ENCODE assay signal across 9 cellular contexts in genomic region chr6:149334682-149335160, GRCh38. TPM values are rescaled to one million over a fixed set of nuclear protein-coding genes. Genes with fewer than 3 reads are reported as not detected.
DNase-seq lines count a peak whose midpoint lies in the region; ATAC-seq, FAIRE-seq and TF ChIP-seq lines count a peak whose summit lies in the region.
"Had no signal": no experiment of that assay in that cellular context is flagged by ENCODE, and none has a peak within 500 bp of the region (broad histone marks: within the 10 kb centered on the region; RNA-seq: fewer than 3 reads in every experiment).

No MANE protein-coding gene starts in this region.

- no peaks in the 10 kb centered on the region for H3K9me3 ChIP-seq in kidney (ENCODE audit: control insufficient read depth in 1 of 2, low read length in 2 of 2)

- peak; percentile 7 for ATAC-seq in activated T-helper 17 cell treated with anti-CD3 and anti-CD28 coated beads, Interleukin-2, amount 50 U/mL, for 72 hours (replicated peaks)
- no peak for ATAC-seq in GM18858 (IDR thresholded peaks at IDR 0.05; ENCODE audit: unreplicated experiment)
- no peak for ATAC-seq in HG02840 (IDR thresholded peaks at IDR 0.05; ENCODE audit: low FRiP score, unreplicated experiment)

- no peaks in the 10 kb centered on the region for H3K27me3 Mint-ChIP-seq in activated T-helper 17 cell treated with anti-CD3 and anti-CD28 coated beads, Interleukin-2, amount 50 U/mL, for 72 hours

- no peak for FAIRE-seq in kidney (lab: Jason Lieb, UNC)

- no peaks in the 10 kb centered on the region for H3K9me3 Mint-ChIP-seq in activated T-helper 17 cell treated with anti-CD3 and anti-CD28 coated beads, Interleukin-2, amount 50 U/mL, for 72 hours

- peak; percentile 62 for DNase-seq in AG20443 (ENCODE audit: low spot score)
- DNase-seq in HCEC 1CT: peak; percentile 92
- DNase-seq in kidney: no peak
- no peak for DNase-seq in hippocampal formation (lab: John Stamatoyannopoulos, UW)
- no peak for DNase-seq in cardiac septum (ENCODE audit: low spot score)
- DNase-seq: NCI-H2029 had no signal

- TF ChIP-seq CTCF in kidney (IDR thresholded peaks at IDR 0.05; ENCODE audit: borderline replicate concordance, extremely low read depth, insufficient read depth): no peak

- peaks cover 13 to 37% of the 10 kb centered on the region in 2 donors for H3K4me1 ChIP-seq in kidney (ENCODE audit: control insufficient read depth in 1 of 2, insufficient read depth in 1 of 2, low read depth in 1 of 2, low read length in 2 of 2)

- peaks cover 74% of the 10 kb centered on the region for H3K4me1 Mint-ChIP-seq in activated T-helper 17 cell treated with anti-CD3 and anti-CD28 coated beads, Interleukin-2, amount 50 U/mL, for 72 hours

- peaks cover 79% of the 10 kb centered on the region for H3K36me3 Mint-ChIP-seq in activated T-helper 17 cell treated with anti-CD3 and anti-CD28 coated beads, Interleukin-2, amount 50 U/mL, for 72 hours (ENCODE audit: low read depth)

- no peak overlapping the region for H3K4me3 ChIP-seq in kidney (ENCODE audit: low read length in 2 of 2)

- H3K4me3 Mint-ChIP-seq in activated T-helper 17 cell treated with anti-CD3 and anti-CD28 coated beads, Interleukin-2, amount 50 U/mL, for 72 hours: peak overlapping the region; percentile 89

- H3K36me3 ChIP-seq in kidney (ENCODE audit: control insufficient read depth in 1 of 2, insufficient read depth in 2 of 2, low read length in 2 of 2): no peaks in the 10 kb centered on the region

- H3K27ac Mint-ChIP-seq in activated T-helper 17 cell treated with anti-CD3 and anti-CD28 coated beads, Interleukin-2, amount 50 U/mL, for 72 hours: peak overlapping the region; percentile 98

- H3K27ac ChIP-seq in kidney (ENCODE audit: low read depth in 2 of 2, low read length in 2 of 2): peak overlapping the region; percentile 47 to 49

- no peak overlapping the region for H3K9ac ChIP-seq in kidney (ENCODE audit: low read length in 2 of 2)

- intact Hi-C loops in kidney (cut with DNase I): no loop called here
- intact Hi-C loops in cardiac septum (cut with DNase I): no loop called here

RNA-seq across cellular contexts. Expression of gene TAB2, which starts 17.2 kb away (rescaled TPM):
- total RNA-seq in activated T-helper 17 cell treated with anti-CD3 and anti-CD28 coated beads, Interleukin-2, amount 50 U/mL, for 72 hours: 100 to 1,000 TPM; 164 to 185 TPM
- total RNA-seq in kidney (50.1 TPM), cardiac septum (49.2 TPM)
- polyA plus RNA-seq in kidney (ENCODE audit: insufficient read depth, low read depth, low replicate concordance): 23.2 TPM

Comparison
In these comparisons a context has a peak if more than half of its experiments do, and no peak if none do; other contexts are left out.
1. DNase-seq: peak in AG20443 (single experiment) and HCEC 1CT (single experiment); none in kidney (single experiment), hippocampal formation (0 of 2) and cardiac septum (single experiment).